Comparison of ENCODE assay signal across 16 cellular contexts in the genomic region with DNA sequence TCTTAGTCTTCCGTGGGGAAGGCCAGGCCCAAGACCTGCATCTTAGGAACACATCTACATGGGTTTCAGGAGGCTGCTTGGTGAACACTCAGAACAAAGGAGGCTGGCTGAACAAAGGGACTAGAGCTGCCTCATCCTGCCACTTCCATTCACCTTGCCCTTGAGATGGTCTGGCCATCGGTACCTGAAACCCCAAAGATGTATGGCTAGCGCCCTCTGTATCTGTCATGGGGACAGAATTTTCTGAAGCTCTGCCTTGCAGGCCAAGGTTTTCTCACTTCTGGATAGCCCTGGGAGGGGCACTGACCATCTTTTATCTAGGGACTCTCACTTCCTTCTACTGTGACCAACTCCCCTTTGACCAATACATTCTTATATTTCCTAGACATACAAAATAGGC. TPM values are rescaled to one million over a fixed set of nuclear protein-coding genes. Genes with fewer than 3 reads are reported as not detected.
DNase-seq lines count a peak whose midpoint lies in the region; TF ChIP-seq lines count a peak whose summit lies in the region.
"Had no signal": no experiment of that assay in that cellular context is flagged by ENCODE, and none has a peak within 500 bp of the region (broad histone marks: within the 10 kb centered on the region; RNA-seq: fewer than 3 reads in every experiment).

No MANE protein-coding gene starts in this region.

- H3K27me3 Mint-ChIP-seq in H9 (ENCODE audit: low read depth), result peaks cover 12% of the 10 kb centered on the region
- H3K27me3 Mint-ChIP-seq in endodermal cell (ENCODE audit: insufficient read depth), result no peaks in the 10 kb centered on the region

- no peak overlapping the region for H3T11ph ChIP-seq in H9 (ENCODE audit: low read length)

- no peak overlapping the region for H2BK20ac ChIP-seq in H9 (ENCODE audit: low read depth, low read length, poor library complexity, severe bottlenecking)

- H3K4me3 Mint-ChIP-seq in H9 (no peak overlapping the region), endodermal cell (no peak overlapping the region)
- H3K4me3 Mint-ChIP-seq: CD4-positive, alpha-beta memory T cell had no signal

- H3K9me3 Mint-ChIP-seq in H9, result no peaks in the 10 kb centered on the region
- H3K9me3 Mint-ChIP-seq in endodermal cell, result no peaks in the 10 kb centered on the region

- H3K36me3 Mint-ChIP-seq in H9 (ENCODE audit: insufficient read depth in 1 of 3, low read depth in 3 of 3) (no peaks in the 10 kb centered on the region), endodermal cell (ENCODE audit: low read depth) (no peaks in the 10 kb centered on the region)
- H3K36me3 Mint-ChIP-seq: CD4-positive, alpha-beta memory T cell had no signal

- no peak overlapping the region for H3K4ac ChIP-seq in H9 (ENCODE audit: low read depth, low read length)

- H3K4me1 ChIP-seq in H9 (ENCODE audit: insufficient read depth, low read length), result no peaks in the 10 kb centered on the region
- H3K4me1 ChIP-seq in endodermal cell (ENCODE audit: control insufficient read depth, insufficient read depth, low read length), result no peaks in the 10 kb centered on the region
- no peaks in the 10 kb centered on the region for H3K4me1 ChIP-seq in esophagus squamous epithelium

- no peaks in the 10 kb centered on the region for H3K9me3 ChIP-seq in H9 (ENCODE audit: control insufficient read depth, low read depth, low read length)
- H3K9me3 ChIP-seq in endodermal cell (ENCODE audit: control insufficient read depth, low read length), result no peaks in the 10 kb centered on the region
- H3K9me3 ChIP-seq in esophagus squamous epithelium, result no peaks in the 10 kb centered on the region

- no peak for DNase-seq in H9
- DNase-seq in MV-4-11 (lab: John Stamatoyannopoulos, UW), result peak; percentile 18
- no peak for DNase-seq in endodermal cell
- no peak for DNase-seq in DMS53 treated with DMSO at 0.1 percent for 48 hours (lab: John Stamatoyannopoulos, UW; ENCODE audit: unreplicated experiment)
- no peak for DNase-seq in activated naive CD4-positive, alpha-beta T cell (lab: John Stamatoyannopoulos, UW)
- no peak for DNase-seq in esophagus squamous epithelium (lab: John Stamatoyannopoulos, UW)
- DNase-seq: C1 segment of cervical spinal cord; Calu3; CD4-positive, alpha-beta memory T cell; COR-L47; DMS53; DND-41; HCEC 1CT had no signal

- H2AK5ac ChIP-seq in H9 (ENCODE audit: insufficient read length, low read length), result no peak overlapping the region

- H2BK5ac ChIP-seq in H9 (ENCODE audit: insufficient read length, low read length), result no peak overlapping the region

- H4K91ac ChIP-seq in H9 (ENCODE audit: insufficient read length, low read depth, low read length), result no peak overlapping the region

- H2BK120ac ChIP-seq in H9 (ENCODE audit: low read depth, low read length, poor library complexity, severe bottlenecking), result no peak overlapping the region

- no peaks in the 10 kb centered on the region for H4K20me1 ChIP-seq in H9 (ENCODE audit: control insufficient read depth, insufficient read depth, insufficient read length)

- WGBS in H9 (ENCODE audit: extremely low coverage, insufficient read length, low lambda C conversion rate), result no CpG with 5 or more reads among the region's 3 CpGs
- 81 to 88% methylated on average over 3 of the region's 3 CpGs for WGBS in endodermal cell (ENCODE audit: insufficient coverage in 1 of 2, insufficient read length in 1 of 2), 2 experiments
- WGBS in esophagus squamous epithelium, 2 donors, result 49 to 61% methylated on average over 3 of the region's 3 CpGs

- no peaks in the 10 kb centered on the region for H3K36me3 ChIP-seq in endodermal cell (ENCODE audit: control insufficient read depth, insufficient read depth, low read length)
- H3K36me3 ChIP-seq in esophagus squamous epithelium, result no peaks in the 10 kb centered on the region

- no peak overlapping the region for H3K27ac Mint-ChIP-seq in H9
- no peak overlapping the region for H3K27ac Mint-ChIP-seq in endodermal cell
- H3K27ac Mint-ChIP-seq: CD4-positive, alpha-beta memory T cell had no signal

- H4K5ac ChIP-seq in H9 (ENCODE audit: insufficient read length, low read depth, low read length), result no peak overlapping the region

- no peaks in the 10 kb centered on the region for H3K79me2 ChIP-seq in H9 (ENCODE audit: insufficient read depth, low read length)

- no peak overlapping the region for H3K18ac ChIP-seq in H9 (ENCODE audit: insufficient read length, low read depth, low read length)

- TF ChIP-seq POLR2A in esophagus squamous epithelium (IDR thresholded peaks at IDR 0.05), result no peak

- no peak overlapping the region for H4K8ac ChIP-seq in H9 (replicated peaks; ENCODE audit: insufficient read length, low read depth, low read length)

- H2BK12ac ChIP-seq in H9 (ENCODE audit: insufficient read length, low read depth, low read length), result no peak overlapping the region

- intact Hi-C loops in esophagus squamous epithelium (cut with DNase I), result no loop called here

- H2BK15ac ChIP-seq in H9 (ENCODE audit: low read depth, low read length), result no peak overlapping the region

- H3K23ac ChIP-seq in H9 (ENCODE audit: insufficient read length, low read depth, low read length), result no peak overlapping the region

- peak; percentile 35; the same call in 2 of the 3 replicates for TF ChIP-seq CTCF in H9 (conservative IDR thresholded peaks at IDR 0.05)
- TF ChIP-seq CTCF in endodermal cell (conservative IDR thresholded peaks at IDR 0.05), result peak; percentile 38
- no peak for TF ChIP-seq CTCF in esophagus squamous epithelium (IDR thresholded peaks at IDR 0.05)

- H3K27me3 ChIP-seq in H9 (ENCODE audit: insufficient read depth, low read length), result no peaks in the 10 kb centered on the region; the same call in 1 of the 2 replicates
- H3K27me3 ChIP-seq in endodermal cell (ENCODE audit: control insufficient read depth, insufficient read depth, low read length, poor library complexity, severe bottlenecking), result peaks cover 6% of the 10 kb centered on the region
- H3K27me3 ChIP-seq in esophagus squamous epithelium, result peaks cover 0 to 47% (median 0%) of the 10 kb centered on the region in 4 donors

- H3K4me2 ChIP-seq in H9 (ENCODE audit: insufficient read depth, insufficient read length, low read length), result no peak overlapping the region

- no peak overlapping the region for H3K56ac ChIP-seq in H9 (ENCODE audit: insufficient read length, low read depth, low read length)

- H3K9ac ChIP-seq in H9 (ENCODE audit: extremely low read depth, insufficient read length, low read length) (no peak overlapping the region), endodermal cell (ENCODE audit: extremely low read depth, low read length, poor library complexity, severe bottlenecking) (no peak overlapping the region)

- H3K27ac ChIP-seq in H9 (ENCODE audit: insufficient read length, low read depth, low read length) (no peak overlapping the region), endodermal cell (ENCODE audit: low read depth, low read length) (no peak overlapping the region), esophagus squamous epithelium (no peak overlapping the region)

- no peaks in the 10 kb centered on the region for H3K79me1 ChIP-seq in H9 (ENCODE audit: insufficient read depth, low read depth, low read length, poor library complexity, severe bottlenecking)

- no peak overlapping the region for H2AFZ ChIP-seq in H9 (ENCODE audit: low read length)

- no peak overlapping the region for H3K14ac ChIP-seq in H9 (ENCODE audit: insufficient read depth, low read length)

- H3K4me3 ChIP-seq in endodermal cell (ENCODE audit: low read length) (no peak overlapping the region), esophagus squamous epithelium (no peak overlapping the region)

- H3K23me2 ChIP-seq in H9 (ENCODE audit: insufficient read length, low read depth, low read length, poor library complexity, severe bottlenecking), result no peaks in the 10 kb centered on the region

- H3K4me1 Mint-ChIP-seq in H9 (peaks cover 4 to 7% of the 10 kb centered on the region in 2 experiments), endodermal cell (no peaks in the 10 kb centered on the region)
- H3K4me1 Mint-ChIP-seq: CD4-positive, alpha-beta memory T cell had no signal

RNA-seq across cellular contexts. Expression of gene GRIK3, which starts 55.4 kb away (rescaled TPM):
- 1.7 TPM in 2 replicates for total RNA-seq in H9 (2021)
- total RNA-seq in endodermal cell, result 10 to 100 TPM; 13.4 to 32.4 TPM
- 6.4 TPM for polyA plus RNA-seq in endodermal cell (2013, experiment 1 of 2)
- 6.6 TPM for polyA plus RNA-seq in endodermal cell (2013, experiment 2 of 2)
- under 1 TPM in 3 of 4 donors, not detected in 1; 0.11 to 0.38 (median 0.21) TPM for total RNA-seq in esophagus squamous epithelium
- total RNA-seq: A172; Calu3; CD4-positive, alpha-beta memory T cell; H4 had no signal
- polyA plus RNA-seq: BJ; CD4-positive, alpha-beta memory T cell had no signal

Comparison
In these comparisons a context has a peak if more than half of its experiments do, and no peak if none do; other contexts are left out.
1. CTCF ChIP-seq: peak in H9 (single experiment) and endodermal cell (single experiment); none in esophagus squamous epithelium (0 of 6).